In genomic region chr5:158785397-158785796, GRCh38 we compare ENCODE assay signal across 1 cellular context.
TF ChIP-seq lines count a peak whose summit lies in the region.

No MANE protein-coding gene starts in this region.

TF ChIP-seq in GM23338, 12 proteins besides CTCF, POLR2A, EP300 and RAD21 (continued from another document):
- TF ChIP-seq REST (IDR thresholded peaks at IDR 0.05; ENCODE audit: unreplicated experiment) (no peak), CREB1 (CRISPR knock-in tag; IDR thresholded peaks at IDR 0.05; ENCODE audit: low read depth) (no peak), POLR2AphosphoS5 (IDR thresholded peaks at IDR 0.05; ENCODE audit: low read depth) (no peak), ZNF114 (CRISPR knock-in tag; IDR thresholded peaks at IDR 0.05) (no peak), ZNF331 (CRISPR knock-in tag; IDR thresholded peaks at IDR 0.05; ENCODE audit: low read depth) (no peak), ZNF462 (CRISPR knock-in tag; IDR thresholded peaks at IDR 0.05) (no peak), EZH2phosphoT487 (IDR thresholded peaks at IDR 0.05; ENCODE audit: unreplicated experiment) (no peak)
TF ChIP-seq in GM23338: peak in this region for 0.
